In genomic region chr3:179942560-179943075, GRCh38 we compare ENCODE assay signal across 12 cellular contexts.
DNase-seq lines count a peak whose midpoint lies in the region; ATAC-seq and TF ChIP-seq lines count a peak whose summit lies in the region.
"Had no signal": no experiment of that assay in that cellular context is flagged by ENCODE, and none has a peak within 500 bp of the region (broad histone marks: within the 10 kb centered on the region; RNA-seq: fewer than 3 reads in every experiment).

No MANE protein-coding gene starts in this region.

- H3K9me3 Mint-ChIP-seq in activated CD8-positive, alpha-beta T cell treated with anti-CD3 and anti-CD28 coated beads for 36 hours, result no peaks in the 10 kb centered on the region
- H3K9me3 Mint-ChIP-seq: CD4-positive, alpha-beta T cell; naive thymus-derived CD8-positive, alpha-beta T cell; T-helper 1 cell treated with Interleukin-12 subunit alpha and Interleukin-12 subunit beta and Interleukin-4 antibody, amounts not matched to agents 30 μg/mL and 1 μg/mL, for 36 hours had no signal

- peak; percentile 7 for ATAC-seq in GM21576 (IDR thresholded peaks at IDR 0.05; ENCODE audit: unreplicated experiment)
- no peak for ATAC-seq in activated CD8-positive, alpha-beta T cell treated with anti-CD3 and anti-CD28 coated beads for 36 hours
- ATAC-seq: naive thymus-derived CD8-positive, alpha-beta T cell had no signal

- no peaks in the 10 kb centered on the region for H3K36me3 ChIP-seq in SK-N-SH (replicated peaks in 1 of 2; ENCODE audit: control insufficient read depth in 1 of 2, insufficient read depth in 2 of 2, low read length in 1 of 2)

- H3K27me3 ChIP-seq in SK-N-SH (ENCODE audit: insufficient read depth), result no peaks in the 10 kb centered on the region

- H3K27me3 Mint-ChIP-seq in activated CD8-positive, alpha-beta T cell treated with anti-CD3 and anti-CD28 coated beads for 36 hours, result peaks cover 18% of the 10 kb centered on the region

- POLR2A ChIA-PET in SK-N-SH (lab: Yijun Ruan, JAX), result no interaction called here
- POLR2A ChIA-PET in HEK293T (lab: Yijun Ruan, JAX), result no interaction called here
- POLR2A ChIA-PET in activated CD8-positive, alpha-beta T cell treated with anti-CD3 and anti-CD28 coated beads for 36 hours (lab: Charles Lee), result no interaction called here

- TF ChIP-seq CTCF in AG10803 (conservative IDR thresholded peaks at IDR 0.05; ENCODE audit: low read length) (no peak), SK-N-SH (IDR thresholded peaks at IDR 0.05) (no peak)
- TF ChIP-seq CTCF in activated CD8-positive, alpha-beta T cell treated with anti-CD3 and anti-CD28 coated beads for 36 hours (IDR thresholded peaks at IDR 0.05), result no peak

- DNase-seq in AG10803 (ENCODE audit: low read depth) (no peak), SK-N-SH (no peak), HEK293T (ENCODE audit: extremely low spot score) (no peak)
- DNase-seq in activated CD4-positive, CD25-positive, alpha-beta regulatory T cell (lab: John Stamatoyannopoulos, UW), result no peak
- DNase-seq in activated CD8-positive, alpha-beta T cell treated with anti-CD3 and anti-CD28 coated beads for 36 hours, result no peak
- DNase-seq in activated effector memory CD4-positive, alpha-beta T cell treated with anti-CD3 and anti-CD28 coated beads, Interleukin-2, amount 50 U/mL, for 16 hours, result no peak
- DNase-seq: CD4-positive, alpha-beta T cell; naive thymus-derived CD8-positive, alpha-beta T cell; NCI-H2171 treated with DMSO at 0.1 percent for 48 hours had no signal

- peaks cover 0 to 3% of the 10 kb centered on the region in 2 experiments; a peak in 1 of 4 replicates for H3K4me1 ChIP-seq in SK-N-SH (ENCODE audit: control insufficient read depth in 1 of 2, insufficient read depth in 2 of 2, low read depth in 1 of 2, low read length in 1 of 2)

- H3K79me2 ChIP-seq in SK-N-SH (ENCODE audit: insufficient read depth), result no peaks in the 10 kb centered on the region

- H3K27ac ChIP-seq in SK-N-SH (ENCODE audit: low read depth in 2 of 2, low read length in 1 of 2), result no peak overlapping the region

- H3K27ac Mint-ChIP-seq in activated CD8-positive, alpha-beta T cell treated with anti-CD3 and anti-CD28 coated beads for 36 hours, result no peak overlapping the region
- H3K27ac Mint-ChIP-seq: CD4-positive, alpha-beta T cell; naive thymus-derived CD8-positive, alpha-beta T cell; T-helper 1 cell treated with Interleukin-12 subunit alpha and Interleukin-12 subunit beta and Interleukin-4 antibody, amounts not matched to agents 30 μg/mL and 1 μg/mL, for 36 hours had no signal

- no peak for TF ChIP-seq EP300 in SK-N-SH (IDR thresholded peaks at IDR 0.05; ENCODE audit: borderline replicate concordance in 1 of 2, low read depth in 1 of 2, low read length in 1 of 2)

- no peak overlapping the region for H3K9ac ChIP-seq in SK-N-SH

- CTCF ChIA-PET in SK-N-SH (lab: Yijun Ruan, JAX), result no interaction called here
- CTCF ChIA-PET in HEK293T (lab: Yijun Ruan, JAX), result interaction anchor here (0.6 kb wide), 1 partner anchor 1295 kb away, joined by 3 read pairs; no protein-coding TSS in a partner anchor
- CTCF ChIA-PET in activated CD8-positive, alpha-beta T cell treated with anti-CD3 and anti-CD28 coated beads for 36 hours (lab: Charles Lee), result interaction anchor here (1.7 kb wide), 1 partner anchor 14 kb away, joined by 5 read pairs; no protein-coding TSS in a partner anchor

- H3F3A ChIP-seq in SK-N-SH (replicated peaks; ENCODE audit: insufficient read depth), result no peaks in the 10 kb centered on the region

- no peaks in the 10 kb centered on the region for H3K36me3 Mint-ChIP-seq in activated CD8-positive, alpha-beta T cell treated with anti-CD3 and anti-CD28 coated beads for 36 hours (ENCODE audit: low read depth)
- H3K36me3 Mint-ChIP-seq: naive thymus-derived CD8-positive, alpha-beta T cell had no signal

- no peak for TF ChIP-seq RAD21 in SK-N-SH (IDR thresholded peaks at IDR 0.05; ENCODE audit: low read length)

- H3K4me2 ChIP-seq in SK-N-SH, result peak overlapping the region; percentile 67

- WGBS in SK-N-SH (ENCODE audit: low lambda C conversion rate), result 45% methylated on average over 11 of the region's 11 CpGs

- H3K9me3 ChIP-seq in SK-N-SH (no peaks in the 10 kb centered on the region), iPS-18c (ENCODE audit: control insufficient read depth, insufficient read depth, low read length) (no peaks in the 10 kb centered on the region)

- intact Hi-C loops in activated CD8-positive, alpha-beta T cell treated with anti-CD3 and anti-CD28 coated beads for 36 hours (cut with micrococcal nuclease), result no loop called here

- no peak overlapping the region for H3K4me3 Mint-ChIP-seq in activated CD8-positive, alpha-beta T cell treated with anti-CD3 and anti-CD28 coated beads for 36 hours
- H3K4me3 Mint-ChIP-seq: CD4-positive, alpha-beta T cell had no signal

- no peaks in the 10 kb centered on the region for H4K20me1 ChIP-seq in SK-N-SH (ENCODE audit: insufficient read depth)

- no peaks in the 10 kb centered on the region for H3K9me2 ChIP-seq in SK-N-SH

- H3K4me3 ChIP-seq in AG10803 (ENCODE audit: low read length) (peak overlapping the region; percentile 49), SK-N-SH (ENCODE audit: low read depth in 2 of 2, low read length in 1 of 2) (peak overlapping the region; percentile 48 to 52), iPS-18c (ENCODE audit: insufficient read depth, low read depth, low read length) (peak overlapping the region; percentile 51; the same call in 1 of the 2 replicates)

- 0 out of 2 replicates have a peak overlapping the region, but pooled peaks have one; percentile 56 for H2AFZ ChIP-seq in SK-N-SH (ENCODE audit: low read depth)

- H3K4me1 Mint-ChIP-seq in activated CD8-positive, alpha-beta T cell treated with anti-CD3 and anti-CD28 coated beads for 36 hours (ENCODE audit: low read depth), result peaks cover 4% of the 10 kb centered on the region
- H3K4me1 Mint-ChIP-seq: naive thymus-derived CD8-positive, alpha-beta T cell had no signal

TF ChIP-seq in SK-N-SH, 30 proteins besides CTCF, POLR2A, EP300 and RAD21:
- TF ChIP-seq SMC3 (IDR thresholded peaks at IDR 0.05; ENCODE audit: low read depth, low read length) (no peak), RXRA (IDR thresholded peaks at IDR 0.05; ENCODE audit: borderline replicate concordance, low read depth) (no peak), FOSL2 (IDR thresholded peaks at IDR 0.05; ENCODE audit: borderline replicate concordance, low read depth) (no peak)

TF ChIP-seq in HEK293T, 16 proteins besides CTCF, POLR2A, EP300 and RAD21:
- no peak for TF ChIP-seq SP1 (IDR thresholded peaks at IDR 0.05)
- no peak for TF ChIP-seq ELF4 (IDR thresholded peaks at IDR 0.05)
- TF ChIP-seq FOXA1 (IDR thresholded peaks at IDR 0.05), result no peak
